In genomic region chr7:75092892-75093249, GRCh38 we compare ENCODE assay signal across 8 cellular contexts. TPM values are rescaled to one million over a fixed set of nuclear protein-coding genes. Genes with fewer than 3 reads are reported as not detected.
DNase-seq lines count a peak whose midpoint lies in the region; ATAC-seq and TF ChIP-seq lines count a peak whose summit lies in the region.
"Not testable (repeated sequence)": the region's sequence is repeated elsewhere in the genome, so short reads cannot be mapped to it uniquely, and the experiment has no call there.

No MANE protein-coding gene starts in this region.

- H3K9me3 Mint-ChIP-seq in CD4-positive, alpha-beta memory T cell; activated naive CD4-positive, alpha-beta T cell treated with anti-CD3 and anti-CD28 coated beads, Interleukin-2, amount 50 U/mL, for 72 hours: not testable (repeated sequence)

- H3K4me3 Mint-ChIP-seq in CD4-positive, alpha-beta memory T cell, result not testable (repeated sequence)

- H3K27ac ChIP-seq in CD4-positive, alpha-beta memory T cell (ENCODE audit: low read depth, low read length), result peak overlapping the region; percentile 62
- H3K27ac ChIP-seq in VCaP (peak overlapping the region; percentile 75), neutrophil (peak overlapping the region; percentile 92)

- intact Hi-C loops in CD4-positive, alpha-beta memory T cell (cut with micrococcal nuclease); head of caudate nucleus (cut with DNase I): not testable (repeated sequence)

- H3K4me1 ChIP-seq in CD4-positive, alpha-beta memory T cell (ENCODE audit: insufficient read depth, low read length); neutrophil (ENCODE audit: control insufficient read depth in 1 of 2, insufficient read depth in 1 of 2, low read depth in 1 of 2, low read length in 1 of 2): not testable (repeated sequence)

- peak overlapping the region in 1 of 7 donors; percentile 48 for H3K27ac Mint-ChIP-seq in CD4-positive, alpha-beta memory T cell
- H3K27ac Mint-ChIP-seq in activated naive CD4-positive, alpha-beta T cell treated with anti-CD3 and anti-CD28 coated beads, Interleukin-2, amount 50 U/mL, for 72 hours, result not testable (repeated sequence)

- H3K27me3 Mint-ChIP-seq in CD4-positive, alpha-beta memory T cell, result not testable (repeated sequence)

- H3K36me3 ChIP-seq in CD4-positive, alpha-beta memory T cell (ENCODE audit: insufficient read depth, low read length); neutrophil: not testable (repeated sequence)

- not testable (repeated sequence) for H3K36me3 Mint-ChIP-seq in CD4-positive, alpha-beta memory T cell; activated naive CD4-positive, alpha-beta T cell treated with anti-CD3 and anti-CD28 coated beads, Interleukin-2, amount 50 U/mL, for 72 hours

- POLR2A ChIA-PET in CD4-positive, alpha-beta memory T cell (lab: Charles Lee; ENCODE audit: partially characterized antibody), result not testable (repeated sequence)

- H3K4me3 ChIP-seq in CD4-positive, alpha-beta memory T cell (ENCODE audit: low read length in 2 of 2), result not testable (repeated sequence)
- H3K4me3 ChIP-seq in neutrophil (ENCODE audit: low read depth in 1 of 2, low read length in 1 of 2), result peak overlapping the region; percentile 52 to 64

- not testable (repeated sequence) for H3K9me3 ChIP-seq in CD4-positive, alpha-beta memory T cell (ENCODE audit: control insufficient read depth in 1 of 2, low read length in 2 of 2); neutrophil

- peak; percentile 92 to 97 (median 94) for DNase-seq in CD4-positive, alpha-beta memory T cell
- peak; percentile 87 to 97 for DNase-seq in activated naive CD4-positive, alpha-beta T cell treated with anti-CD3 and anti-CD28 coated beads, Interleukin-2, amount 50 U/mL, for 72 hours (ENCODE audit: low spot score in 2 of 2)
- DNase-seq in head of caudate nucleus, result peak; percentile 88 to 99 (median 98)
- peak; percentile 80 to 85 for DNase-seq in stimulated activated CD8-positive, alpha-beta memory T cell treated with anti-CD3 and anti-CD28 coated beads, Interleukin-4, amount 100 ng/mL, for 1 hour (ENCODE audit: low read depth in 2 of 2, low spot score in 1 of 2)

- H3K4me1 Mint-ChIP-seq in CD4-positive, alpha-beta memory T cell, result not testable (repeated sequence)

- H3K27me3 ChIP-seq in CD4-positive, alpha-beta memory T cell (ENCODE audit: insufficient read depth, low read length); neutrophil: not testable (repeated sequence)

- ATAC-seq in GM21447 (IDR thresholded peaks at IDR 0.05; ENCODE audit: unreplicated experiment) (peak; percentile 95), HG03342 (IDR thresholded peaks at IDR 0.05; ENCODE audit: unreplicated experiment) (peak; percentile 93)
- peak; percentile 99 to 100 for ATAC-seq in activated naive CD4-positive, alpha-beta T cell treated with anti-CD3 and anti-CD28 coated beads, Interleukin-2, amount 50 U/mL, for 72 hours

- CTCF ChIA-PET in CD4-positive, alpha-beta memory T cell (lab: Charles Lee; ENCODE audit: partially characterized antibody), result not testable (repeated sequence)

- not testable (repeated sequence) for TF ChIP-seq CTCF in VCaP (conservative IDR thresholded peaks at IDR 0.05); neutrophil (IDR thresholded peaks at IDR 0.05)

RNA-seq across cellular contexts. Expression of gene GTF2IRD2B, which starts 0.5 kb away (rescaled TPM):
- total RNA-seq in CD4-positive, alpha-beta memory T cell, result 10 to 100 TPM; 54.9 to 64.0 TPM
- polyA plus RNA-seq in CD4-positive, alpha-beta memory T cell, result 10 to 100 TPM; 25.4 to 38.0 TPM
- 10 to 100 TPM in 1 of 2 donors, 1 to 10 TPM in 1; 8.9 to 11.3 TPM for total RNA-seq in activated naive CD4-positive, alpha-beta T cell treated with anti-CD3 and anti-CD28 coated beads, Interleukin-2, amount 50 U/mL, for 72 hours

RNA-seq across cellular contexts. Expression of gene RCC1L, which starts 19.3 kb away (rescaled TPM):
- 10 to 100 TPM; 27.4 to 28.9 TPM for total RNA-seq in CD4-positive, alpha-beta memory T cell
- polyA plus RNA-seq in CD4-positive, alpha-beta memory T cell, result 10 to 100 TPM; 27.2 to 30.8 TPM
- 10 to 100 TPM; 47.1 to 65.3 TPM for total RNA-seq in activated naive CD4-positive, alpha-beta T cell treated with anti-CD3 and anti-CD28 coated beads, Interleukin-2, amount 50 U/mL, for 72 hours

Comparison
In these comparisons a context has a peak if more than half of its experiments do, and no peak if none do; other contexts are left out.
1. RNA of gene GTF2IRD2B, which starts 0.5 kb away (total RNA-seq): 54.9 to 64.0 TPM in CD4-positive, alpha-beta memory T cell; 8.9 to 11.3 TPM in activated naive CD4-positive, alpha-beta T cell treated with anti-CD3 and anti-CD28 coated beads, Interleukin-2, amount 50 U/mL, for 72 hours; every median in the first group is over 4 times any median in the second.
2. Peak in every context shown above with its lines, with median percentiles within 50 percentile points of each other: DNase-seq, H3K27ac ChIP-seq and ATAC-seq.